Comparison of ENCODE assay signal across 10 cellular contexts in the genomic region with DNA sequence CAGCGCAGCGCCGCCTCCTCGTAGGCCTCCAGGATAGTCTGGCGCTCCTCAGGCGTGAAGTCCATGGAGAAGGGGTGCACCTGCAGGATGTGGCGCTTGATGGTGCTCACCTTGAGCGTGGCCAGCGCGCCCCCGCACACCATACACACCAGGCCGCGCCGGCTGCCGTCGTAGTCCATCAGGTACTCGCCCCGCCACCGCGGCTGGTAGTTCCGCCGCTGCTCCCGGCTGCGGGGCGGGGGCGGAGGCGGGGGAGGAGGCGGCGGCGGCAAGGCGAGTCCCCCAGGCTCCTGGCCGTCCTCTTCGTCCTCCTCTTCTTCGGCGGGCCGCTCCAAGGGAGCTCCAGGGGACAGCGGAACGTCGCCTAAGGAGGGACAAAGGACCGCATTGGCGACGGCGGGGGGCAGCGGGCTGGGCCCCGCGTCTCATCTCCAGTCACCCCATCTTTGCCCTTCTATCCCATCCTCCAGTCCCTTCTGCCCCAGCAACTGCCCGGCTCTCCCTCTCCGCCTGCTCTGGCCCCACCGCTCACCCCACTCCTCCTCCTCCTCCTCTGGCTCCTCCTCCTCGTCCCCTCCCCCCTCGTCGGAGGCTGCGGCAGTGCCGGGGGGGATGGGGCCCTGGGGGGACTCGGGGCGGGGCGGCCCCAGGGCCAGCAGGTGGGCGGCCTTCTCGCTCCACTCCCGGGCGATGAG. TPM values are rescaled to one million over a fixed set of nuclear protein-coding genes. Genes with fewer than 3 reads are reported as not detected.
DNase-seq lines count a peak whose midpoint lies in the region; FAIRE-seq and TF ChIP-seq lines count a peak whose summit lies in the region.
"Had no signal": no experiment of that assay in that cellular context is flagged by ENCODE, and none has a peak within 500 bp of the region (broad histone marks: within the 10 kb centered on the region; RNA-seq: fewer than 3 reads in every experiment).

No MANE protein-coding gene starts in this region.

- TF ChIP-seq CTCF in colonic mucosa (IDR thresholded peaks at IDR 0.05) (no peak), retinal pigment epithelial cell (conservative IDR thresholded peaks at IDR 0.05; ENCODE audit: low read depth, low read length) (no peak)

- DNase-seq in GM19239 (ENCODE audit: insufficient read length, low spot score), result peak; percentile 23
- DNase-seq in colonic mucosa, result peak; percentile 27
- DNase-seq in iPS-NIHi11 (ENCODE audit: low spot score), result peak; percentile 77
- DNase-seq in retinal pigment epithelial cell (ENCODE audit: low read depth), result no peak
- DNase-seq in CD1c-positive myeloid dendritic cell (ENCODE audit: extremely low spot score), result no peak
- DNase-seq in dedifferentiated amniotic fluid mesenchymal stem cell (ENCODE audit: extremely low spot score), result no peak
- DNase-seq in activated CD4-positive, alpha-beta T cell treated with anti-CD3 and anti-CD28 coated beads, Interleukin-2, amount 50 U/mL, for 1 hour, result no peak
- DNase-seq in NCI-H2196 (lab: John Stamatoyannopoulos, UW; ENCODE audit: unreplicated experiment), result no peak
- DNase-seq: natural killer cell had no signal

- H3K9ac ChIP-seq in colonic mucosa (ENCODE audit: low read depth in 2 of 2, low read length in 2 of 2), result peak overlapping the region in 1 of 2 donors; percentile 24

- H3K4me1 ChIP-seq in colonic mucosa, result peaks cover 29% of the 10 kb centered on the region

- H3K4me3 ChIP-seq in colonic mucosa, result peak overlapping the region; percentile 34
- peak overlapping the region; percentile 58 for H3K4me3 ChIP-seq in retinal pigment epithelial cell (ENCODE audit: low read length)

- no peaks in the 10 kb centered on the region for H3K27me3 ChIP-seq in colonic mucosa

- no peaks in the 10 kb centered on the region for H3K36me3 ChIP-seq in colonic mucosa

- H3K9me3 ChIP-seq in colonic mucosa, result no peaks in the 10 kb centered on the region

- FAIRE-seq in GM19239 (lab: Jason Lieb, UNC), result no peak
- FAIRE-seq: GM12892 had no signal

- intact Hi-C loops in colonic mucosa (cut with DNase I), result no loop called here

- H3K27ac ChIP-seq in colonic mucosa, result peak overlapping the region; percentile 40

RNA-seq across cellular contexts. Expression of a gene that starts 4.9 kb away (rescaled TPM):
- 1 to 10 TPM; 4.8 to 7.0 TPM for total RNA-seq in colonic mucosa

RNA-seq across cellular contexts. Expression of a gene that starts 49.6 kb away (rescaled TPM):
- total RNA-seq in colonic mucosa, result 10 to 100 TPM in 1 of 2 donors, 1 to 10 TPM in 1; 9.3 to 11.8 TPM

Comparison
In these comparisons a context has a peak if more than half of its experiments do, and no peak if none do; other contexts are left out.
1. DNase-seq: peak in GM19239 (single experiment), colonic mucosa (single experiment) and iPS-NIHi11 (single experiment); none in retinal pigment epithelial cell (single experiment), CD1c-positive myeloid dendritic cell (single experiment), dedifferentiated amniotic fluid mesenchymal stem cell (single experiment), activated CD4-positive, alpha-beta T cell treated with anti-CD3 and anti-CD28 coated beads, Interleukin-2, amount 50 U/mL, for 1 hour (single experiment) and NCI-H2196 (single experiment).